In the genomic region with DNA sequence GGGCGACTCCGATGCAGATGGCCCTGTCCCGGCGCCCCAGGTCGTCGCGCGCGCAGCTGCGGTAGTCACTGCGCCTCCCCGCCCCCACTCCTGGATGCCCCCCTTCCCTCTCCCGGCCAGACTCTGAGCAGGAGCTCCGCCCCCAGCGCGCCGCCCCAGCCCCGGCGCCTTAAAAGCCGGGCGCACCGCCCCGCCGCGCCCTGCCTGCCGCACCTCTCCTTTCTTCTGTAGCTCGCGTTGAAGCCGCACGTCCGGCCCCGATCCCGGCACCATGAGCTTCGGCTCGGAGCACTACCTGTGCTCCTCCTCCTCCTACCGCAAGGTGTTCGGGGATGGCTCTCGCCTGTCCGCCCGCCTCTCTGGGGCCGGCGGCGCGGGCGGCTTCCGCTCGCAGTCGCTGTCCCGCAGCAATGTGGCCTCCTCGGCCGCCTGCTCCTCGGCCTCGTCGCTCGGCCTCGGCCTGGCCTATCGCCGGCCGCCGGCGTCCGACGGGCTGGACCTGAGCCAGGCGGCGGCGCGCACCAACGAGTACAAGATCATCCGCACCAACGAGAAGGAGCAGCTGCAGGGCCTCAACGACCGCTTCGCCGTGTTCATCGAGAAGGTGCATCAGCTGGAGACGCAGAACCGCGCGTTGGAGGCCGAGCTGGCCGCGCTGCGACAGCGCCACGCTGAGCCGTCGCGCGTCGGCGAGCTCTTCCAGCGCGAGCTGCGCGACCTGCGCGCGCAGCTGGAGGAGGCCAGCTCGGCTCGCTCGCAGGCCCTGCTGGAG, we compare ENCODE assay signal across 1 cellular context.
A peak's percentile ranks its signal among the peaks of the same experiment; 100 is the strongest.
TF ChIP-seq lines count a peak whose summit lies in the region.

A gene (plus strand): TSS at position 198 of the 772 bp plus-strand sequence. CDS start 74 bp downstream, at position 272.

TF ChIP-seq in HEK293, 187 proteins besides CTCF, POLR2A, EP300 and RAD21 (continued from another document):
- TF ChIP-seq, protein P1, sequence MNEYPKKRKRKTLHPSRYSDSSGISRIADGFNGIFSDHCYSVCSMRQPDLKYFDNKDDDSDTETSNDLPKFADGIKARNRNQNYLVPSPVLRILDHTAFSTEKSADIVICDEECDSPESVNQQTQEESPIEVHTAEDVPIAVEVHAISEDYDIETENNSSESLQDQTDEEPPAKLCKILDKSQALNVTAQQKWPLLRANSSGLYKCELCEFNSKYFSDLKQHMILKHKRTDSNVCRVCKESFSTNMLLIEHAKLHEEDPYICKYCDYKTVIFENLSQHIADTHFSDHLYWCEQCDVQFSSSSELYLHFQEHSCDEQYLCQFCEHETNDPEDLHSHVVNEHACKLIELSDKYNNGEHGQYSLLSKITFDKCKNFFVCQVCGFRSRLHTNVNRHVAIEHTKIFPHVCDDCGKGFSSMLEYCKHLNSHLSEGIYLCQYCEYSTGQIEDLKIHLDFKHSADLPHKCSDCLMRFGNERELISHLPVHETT (tag by site-specific recombination; IDR thresholded peaks at IDR 0.05) = no peak
- TF ChIP-seq ZNF239 (tag by site-specific recombination; IDR thresholded peaks at IDR 0.05) (no peak), ZNF76 (tag by site-specific recombination; IDR thresholded peaks at IDR 0.05; ENCODE audit: borderline replicate concordance, low read depth) (no peak), SP7 (tag by site-specific recombination; IDR thresholded peaks at IDR 0.05) (0 out of 2 replicates have a peak, but pooled peaks have one; percentile 13), ZBTB20 (tag by site-specific recombination; IDR thresholded peaks at IDR 0.05) (no peak), ZNF768 (tag by site-specific recombination; IDR thresholded peaks at IDR 0.05) (no peak), ZNF2 (tag by site-specific recombination; IDR thresholded peaks at IDR 0.05) (no peak), ZBTB17 (tag by site-specific recombination; IDR thresholded peaks at IDR 0.05) (peak; percentile 80), YY1 (tag by site-specific recombination; IDR thresholded peaks at IDR 0.05) (no peak; the same call in 1 of the 2 replicates), ZFP41 (tag by site-specific recombination; IDR thresholded peaks at IDR 0.05; ENCODE audit: borderline replicate concordance) (no peak)
- TF ChIP-seq, protein P2, sequence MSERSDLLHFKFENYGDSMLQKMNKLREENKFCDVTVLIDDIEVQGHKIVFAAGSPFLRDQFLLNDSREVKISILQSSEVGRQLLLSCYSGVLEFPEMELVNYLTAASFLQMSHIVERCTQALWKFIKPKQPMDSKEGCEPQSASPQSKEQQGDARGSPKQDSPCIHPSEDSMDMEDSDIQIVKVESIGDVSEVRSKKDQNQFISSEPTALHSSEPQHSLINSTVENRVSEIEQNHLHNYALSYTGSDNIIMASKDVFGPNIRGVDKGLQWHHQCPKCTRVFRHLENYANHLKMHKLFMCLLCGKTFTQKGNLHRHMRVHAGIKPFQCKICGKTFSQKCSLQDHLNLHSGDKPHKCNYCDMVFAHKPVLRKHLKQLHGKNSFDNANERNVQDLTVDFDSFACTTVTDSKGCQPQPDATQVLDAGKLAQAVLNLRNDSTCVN (tag by site-specific recombination; optimal IDR thresholded peaks at IDR 0.05) = peak; percentile 86
